ENCODE assay signal across 20 cellular contexts in genomic region chr9:1922026-1922425, GRCh38.
DNase-seq lines count a peak whose midpoint lies in the region; TF ChIP-seq lines count a peak whose summit lies in the region.
"Had no signal": no experiment of that assay in that cellular context is flagged by ENCODE, and none has a peak within 500 bp of the region (broad histone marks: within the 10 kb centered on the region; RNA-seq: fewer than 3 reads in every experiment).

No MANE protein-coding gene starts in this region.

- no peak overlapping the region for H2BK120ac ChIP-seq in mesendoderm (ENCODE audit: low read depth, low read length)

- H3K9me2 ChIP-seq in MM.1S (replicated peaks; ENCODE audit: insufficient read depth, low read length) = no peaks in the 10 kb centered on the region

- H4K5ac ChIP-seq in mesendoderm (ENCODE audit: low read length) = no peak overlapping the region

- H3K79me2 ChIP-seq in mesendoderm (ENCODE audit: control insufficient read depth, insufficient read depth, low read length) (no peaks in the 10 kb centered on the region), MM.1S (ENCODE audit: low read length) (no peaks in the 10 kb centered on the region)

- WGBS in mesendoderm (ENCODE audit: extremely low coverage, insufficient coverage, low lambda C conversion rate) = no CpG with 5 or more reads among the region's 3 CpGs

- no peak overlapping the region for H3K23ac ChIP-seq in mesendoderm (ENCODE audit: low read length)

- no peak overlapping the region for H2AK5ac ChIP-seq in mesendoderm (ENCODE audit: low read length)

- in situ Hi-C loops in astrocyte of the cerebellum (cut with HindIII; ENCODE audit: low sequenced_read_pairs) = no loop called here

- H3K9me3 ChIP-seq in MM.1S (replicated peaks; ENCODE audit: insufficient read depth, low read length) = no peaks in the 10 kb centered on the region
- H3K9me3 ChIP-seq: Peyer's patch, SJSA1, stomach, tibial nerve had no signal

- no peak overlapping the region for H3K18ac ChIP-seq in mesendoderm (ENCODE audit: low read length)

- no peak overlapping the region for H3K4ac ChIP-seq in mesendoderm (ENCODE audit: low read depth, low read length)

- H3K4me1 ChIP-seq in mesendoderm (ENCODE audit: control insufficient read depth, low read depth, low read length) = no peaks in the 10 kb centered on the region
- H3K4me1 ChIP-seq in MM.1S (ENCODE audit: low read length) = peaks cover 16% of the 10 kb centered on the region
- H3K4me1 ChIP-seq: Peyer's patch, SJSA1, stomach, tibial nerve had no signal

- H2BK15ac ChIP-seq in mesendoderm (replicated peaks; ENCODE audit: low read depth) = no peak overlapping the region

- H3K79me1 ChIP-seq in mesendoderm (ENCODE audit: low read length) = no peaks in the 10 kb centered on the region

- no peak overlapping the region for H4K8ac ChIP-seq in mesendoderm (ENCODE audit: low read depth, low read length)

- H3K9ac ChIP-seq in mesendoderm (ENCODE audit: low read length) (no peak overlapping the region), MM.1S (ENCODE audit: low read length) (no peak overlapping the region)

- H4K20me1 ChIP-seq in MM.1S (ENCODE audit: insufficient read depth, low read length) = no peaks in the 10 kb centered on the region

- H3K27me3 ChIP-seq in mesendoderm (ENCODE audit: insufficient read depth, low read length, poor library complexity) = no peaks in the 10 kb centered on the region
- H3K27me3 ChIP-seq in MM.1S (replicated peaks; ENCODE audit: insufficient read depth, low read length) = no peaks in the 10 kb centered on the region
- H3K27me3 ChIP-seq: Peyer's patch, SJSA1 had no signal

- no peak overlapping the region for H3K4me3 ChIP-seq in HFF-Myc (replicated peaks; ENCODE audit: low read depth, low read length)
- no peak overlapping the region for H3K4me3 ChIP-seq in astrocyte of the cerebellum (ENCODE audit: low read depth, low read length)
- H3K4me3 ChIP-seq in mesendoderm (ENCODE audit: low read length) = no peak overlapping the region
- no peak overlapping the region for H3K4me3 ChIP-seq in MM.1S (ENCODE audit: low read length)
- H3K4me3 ChIP-seq: Peyer's patch, SJSA1, stomach, tibial nerve had no signal

- H3K4me2 ChIP-seq in mesendoderm (ENCODE audit: low read length) (no peak overlapping the region), MM.1S (ENCODE audit: low read depth, low read length) (no peak overlapping the region)

- H3K27ac ChIP-seq in mesendoderm (ENCODE audit: low read depth, low read length) (no peak overlapping the region), MM.1S (ENCODE audit: low read length) (no peak overlapping the region)
- H3K27ac ChIP-seq: Peyer's patch, SJSA1, stomach, tibial nerve had no signal

- H2AFZ ChIP-seq in MM.1S (ENCODE audit: low read length) = no peak overlapping the region

- no peak overlapping the region for H3K56ac ChIP-seq in mesendoderm (ENCODE audit: low read length)

- no peaks in the 10 kb centered on the region for H3K36me3 ChIP-seq in mesendoderm (ENCODE audit: control insufficient read depth, insufficient read depth, low read length)
- H3K36me3 ChIP-seq in MM.1S (replicated peaks; ENCODE audit: insufficient read depth, low read length) = no peaks in the 10 kb centered on the region
- H3K36me3 ChIP-seq: Peyer's patch, SJSA1, stomach, tibial nerve had no signal

- TF ChIP-seq CTCF in GM12872 (IDR thresholded peaks at IDR 0.05; ENCODE audit: insufficient read depth, low read depth, low read length) = peak; percentile 24; the same call in 1 of the 3 replicates
- TF ChIP-seq CTCF in HFF-Myc (IDR thresholded peaks at IDR 0.05; ENCODE audit: low read depth, low read length, missing control alignments) = peak; percentile 23
- TF ChIP-seq CTCF in astrocyte of the cerebellum (IDR thresholded peaks at IDR 0.05; ENCODE audit: low read depth, low read length, missing control alignments) = peak; percentile 3
- TF ChIP-seq CTCF in MM.1S (IDR thresholded peaks at IDR 0.05; ENCODE audit: low read length) = no peak

- no peaks in the 10 kb centered on the region for H3F3A ChIP-seq in MM.1S (ENCODE audit: insufficient read depth, low read length)

- H2BK5ac ChIP-seq in mesendoderm (ENCODE audit: low read length) = no peak overlapping the region

- no peak for DNase-seq in HFF-Myc (ENCODE audit: extremely low read depth, low read depth)
- no peak for DNase-seq in astrocyte of the cerebellum (ENCODE audit: low read depth)
- DNase-seq in mesendoderm = peak; percentile 39
- no peak for DNase-seq in effector CD8-positive, alpha-beta T cell (lab: John Stamatoyannopoulos, UW)
- no peak for DNase-seq in MM.1S
- DNase-seq in RKO (ENCODE audit: low spot score) = no peak
- DNase-seq: aorta; CD4-positive, CD25-positive, alpha-beta regulatory T cell; central memory CD4-positive, alpha-beta T cell; HCEC 1CT; mammary epithelial cell; NCI-H146; NCI-H2171; NK-92 treated with Interleukin-12 subunit alpha and Interleukin-12 subunit beta, amount 100 ng/mL, for 24 hours; Peyer's patch; stimulated activated CD8-positive, alpha-beta memory T cell treated with anti-CD3 and anti-CD28 coated beads, Interleukin-4, amount 100 ng/mL, for 48 hours; stomach had no signal
